ENCODE assay signal across 14 cellular contexts in the genomic region with DNA sequence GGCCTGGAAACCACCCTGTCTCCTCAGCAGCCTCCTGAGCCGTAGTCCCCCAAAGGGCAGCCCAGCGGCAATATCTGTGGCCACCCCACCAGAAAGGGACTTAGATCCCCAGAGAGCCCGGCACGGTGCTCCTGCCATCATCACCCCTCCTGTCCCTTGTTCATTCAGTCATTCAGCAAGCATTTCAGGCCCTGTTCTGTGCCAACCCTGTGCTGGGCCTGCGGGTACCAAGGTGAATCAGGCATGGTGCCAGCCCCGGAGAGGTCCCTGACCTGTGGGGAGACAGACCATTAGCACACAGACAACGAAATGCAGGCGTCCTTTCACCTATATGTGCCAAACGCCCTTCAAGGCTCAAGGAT. TPM values are rescaled to one million over a fixed set of nuclear protein-coding genes. Genes with fewer than 3 reads are reported as not detected.
A peak's percentile ranks its signal among the peaks of the same experiment; 100 is the strongest.
DNase-seq lines count a peak whose midpoint lies in the region; FAIRE-seq and TF ChIP-seq lines count a peak whose summit lies in the region.
"Had no signal": no experiment of that assay in that cellular context is flagged by ENCODE, and none has a peak within 500 bp of the region (broad histone marks: within the 10 kb centered on the region; RNA-seq: fewer than 3 reads in every experiment).

No MANE protein-coding gene starts in this region.

- H3K9me3 ChIP-seq in astrocyte (ENCODE audit: insufficient read depth, low read depth, low read length) = no peaks in the 10 kb centered on the region
- H3K9me3 ChIP-seq: transverse colon had no signal

- no peak overlapping the region for H3K27ac ChIP-seq in astrocyte (ENCODE audit: low read depth, low read length)
- H3K27ac ChIP-seq: 22Rv1 had no signal

- H3K4me1 Mint-ChIP-seq in T-helper 2 cell treated with Interferon-gamma antibody and Interleukin-4, amounts not matched to agents 5 μg/mL and 100 μg/mL, for 36 hours (ENCODE audit: low read depth) = peaks cover 18% of the 10 kb centered on the region
- H3K4me1 Mint-ChIP-seq in IgD-negative memory B cell (peaks cover 7 to 11% (median 10%) of the 10 kb centered on the region in 3 donors), astrocyte (ENCODE audit: low read depth, unreplicated experiment) (no peaks in the 10 kb centered on the region), nephron (peaks cover 27% of the 10 kb centered on the region)

- no peak overlapping the region for H2AFZ ChIP-seq in astrocyte (ENCODE audit: low read depth, low read length)

- peak overlapping the region; percentile 26 for H3K27ac Mint-ChIP-seq in T-helper 2 cell treated with Interferon-gamma antibody and Interleukin-4, amounts not matched to agents 5 μg/mL and 100 μg/mL, for 36 hours
- H3K27ac Mint-ChIP-seq in IgD-negative memory B cell (peak overlapping the region in 1 of 3 donors; percentile 23), astrocyte (ENCODE audit: unreplicated experiment) (no peak overlapping the region), nephron (no peak overlapping the region)

- peaks cover 7% of the 10 kb centered on the region for H3K4me1 ChIP-seq in astrocyte (ENCODE audit: insufficient read depth, low read length)

- no peak overlapping the region for H3K9ac ChIP-seq in astrocyte (ENCODE audit: low read length)

- H3K4me2 ChIP-seq in astrocyte (ENCODE audit: low read length) = no peak overlapping the region

- FAIRE-seq in astrocyte (lab: Jason Lieb, UNC) = no peak
- FAIRE-seq: RCC 7860, TTC549 had no signal

- no peak overlapping the region for H3K4me3 ChIP-seq in astrocyte (ENCODE audit: insufficient read depth, low read depth, low read length)

- H3K9me3 Mint-ChIP-seq in T-helper 2 cell treated with Interferon-gamma antibody and Interleukin-4, amounts not matched to agents 5 μg/mL and 100 μg/mL, for 36 hours = no peaks in the 10 kb centered on the region
- no peaks in the 10 kb centered on the region for H3K9me3 Mint-ChIP-seq in IgD-negative memory B cell
- no peaks in the 10 kb centered on the region for H3K9me3 Mint-ChIP-seq in astrocyte (ENCODE audit: unreplicated experiment)
- no peaks in the 10 kb centered on the region for H3K9me3 Mint-ChIP-seq in nephron
- H3K9me3 Mint-ChIP-seq: HFFc6 had no signal

- H3K36me3 Mint-ChIP-seq in T-helper 2 cell treated with Interferon-gamma antibody and Interleukin-4, amounts not matched to agents 5 μg/mL and 100 μg/mL, for 36 hours (ENCODE audit: low read depth) = peaks cover 17% of the 10 kb centered on the region
- H3K36me3 Mint-ChIP-seq in IgD-negative memory B cell = no peaks in the 10 kb centered on the region
- peaks cover 6% of the 10 kb centered on the region for H3K36me3 Mint-ChIP-seq in astrocyte (ENCODE audit: low read depth, unreplicated experiment)
- no peaks in the 10 kb centered on the region for H3K36me3 Mint-ChIP-seq in nephron (ENCODE audit: low read depth)

- no peaks in the 10 kb centered on the region for H3K36me3 ChIP-seq in astrocyte (ENCODE audit: insufficient read depth, low read length)
- H3K36me3 ChIP-seq: transverse colon had no signal

- DNase-seq in T-helper 2 cell treated with Interferon-gamma antibody and Interleukin-4, amounts not matched to agents 5 μg/mL and 100 μg/mL, for 36 hours (ENCODE audit: low spot score) = no peak
- DNase-seq in T-helper 2 cell (no peak), astrocyte (ENCODE audit: low read depth) (no peak), kidney tubule cell (ENCODE audit: low spot score) (no peak), AG20443 (ENCODE audit: low spot score) (no peak), putamen (ENCODE audit: low spot score) (no peak)
- DNase-seq: HFFc6, NCI-H2171 treated with DMSO at 0.1 percent for 48 hours had no signal

- H3K4me3 Mint-ChIP-seq in T-helper 2 cell treated with Interferon-gamma antibody and Interleukin-4, amounts not matched to agents 5 μg/mL and 100 μg/mL, for 36 hours = peak overlapping the region; percentile 44
- H3K4me3 Mint-ChIP-seq in IgD-negative memory B cell (peak overlapping the region; percentile 25 to 98 (median 85)), astrocyte (ENCODE audit: unreplicated experiment) (peak overlapping the region; percentile 57), nephron (peak overlapping the region; percentile 37 to 64 (median 63))

- no peaks in the 10 kb centered on the region for H3K27me3 ChIP-seq in astrocyte (ENCODE audit: insufficient read depth, low read length)
- H3K27me3 ChIP-seq: transverse colon had no signal

- H4K20me1 ChIP-seq in astrocyte (ENCODE audit: insufficient read depth, low read length) = peaks cover under 1% of the 10 kb centered on the region

- H3K79me2 ChIP-seq in astrocyte (ENCODE audit: insufficient read depth, low read length) = no peaks in the 10 kb centered on the region

- TF ChIP-seq CTCF in astrocyte (IDR thresholded peaks at IDR 0.05; ENCODE audit: insufficient read depth, low read depth, low read length) (no peak), nephron (IDR thresholded peaks at IDR 0.05; ENCODE audit: unreplicated experiment in 3 of 3) (no peak)

- no peaks in the 10 kb centered on the region for H3K27me3 Mint-ChIP-seq in T-helper 2 cell treated with Interferon-gamma antibody and Interleukin-4, amounts not matched to agents 5 μg/mL and 100 μg/mL, for 36 hours (ENCODE audit: low read depth)
- H3K27me3 Mint-ChIP-seq in IgD-negative memory B cell (no peaks in the 10 kb centered on the region), astrocyte (ENCODE audit: low read depth, unreplicated experiment) (peaks cover 35% of the 10 kb centered on the region), nephron (ENCODE audit: low read depth) (peaks cover 52% of the 10 kb centered on the region)

RNA-seq across cellular contexts. Expression of a gene that starts 1.3 kb away (rescaled TPM):
- 0.95 TPM for polyA plus RNA-seq in IgD-negative memory B cell
- total RNA-seq in astrocyte = 12.8 and 13.9 TPM in 2 replicates
